In genomic region chr13:45321230-45321629, GRCh38 we compare ENCODE assay signal across 22 cellular contexts.
A peak's percentile ranks its signal among the peaks of the same experiment; 100 is the strongest.
DNase-seq lines count a peak whose midpoint lies in the region; ATAC-seq lines count a peak whose summit lies in the region.
"Had no signal": no experiment of that assay in that cellular context is flagged by ENCODE, and none has a peak within 500 bp of the region (broad histone marks: within the 10 kb centered on the region; RNA-seq: fewer than 3 reads in every experiment).

No MANE protein-coding gene starts in this region.

- H3K4me3 ChIP-seq in SK-N-MC, result no peak overlapping the region
- H3K4me3 ChIP-seq: esophagus squamous epithelium, MG63, mucosa of descending colon, tibial artery had no signal

- no peaks in the 10 kb centered on the region for H3K9me3 ChIP-seq in SK-N-MC (ENCODE audit: low read depth, low read length)
- H3K9me3 ChIP-seq: esophagus squamous epithelium, MG63, mucosa of descending colon, tibial artery had no signal

- no peaks in the 10 kb centered on the region for H3K36me3 ChIP-seq in SK-N-MC (ENCODE audit: insufficient read depth, low read length)
- H3K36me3 ChIP-seq: esophagus squamous epithelium, MG63, tibial artery had no signal

- H3K9ac ChIP-seq in SK-N-MC (ENCODE audit: insufficient read length), result no peak overlapping the region

- in situ Hi-C loops in KBM-7 (cut with MboI; ENCODE audit: low pct_unique_long_range_greater_than_20kb, low sequenced_read_pairs), result no loop called here

- ATAC-seq in HG03159 (IDR thresholded peaks at IDR 0.05; ENCODE audit: unreplicated experiment), result no peak
- no peak for ATAC-seq in GM21529 (IDR thresholded peaks at IDR 0.05; ENCODE audit: unreplicated experiment)
- ATAC-seq: mucosa of descending colon; stimulated activated naive CD8-positive, alpha-beta T cell treated with anti-CD3 and anti-CD28 coated beads, Interleukin-15, amount 100 ng/mL, for 72 hours had no signal

- peak; percentile 35 for DNase-seq in Ammon's horn (ENCODE audit: low spot score)
- DNase-seq in KBM-7, result peak; percentile 91
- DNase-seq in SK-N-MC (ENCODE audit: low read depth, low spot score), result no peak
- DNase-seq in fibroblast of peridontal ligament (ENCODE audit: extremely low read depth), result peak; percentile 27
- no peak for DNase-seq in hippocampal formation (lab: John Stamatoyannopoulos, UW)
- no peak for DNase-seq in stimulated activated CD4-positive, alpha-beta T cell treated with anti-CD3 and anti-CD28 coated beads, Interleukin-2, amount 100 ng/mL, for 48 hours
- DNase-seq: activated CD4-positive, alpha-beta T cell treated with anti-CD3 and anti-CD28 coated beads for 48 hours; activated naive CD4-positive, alpha-beta T cell treated with anti-CD3 and anti-CD28 coated beads, Interleukin-2, amount 10 ng/mL, durations not matched to agents 7 days and 5 days; CD4-positive, CD25-positive, alpha-beta regulatory T cell; EL; endodermal cell; esophagus squamous epithelium; islet precursor cell; MG63; mucosa of descending colon; NCI-H1694; NCI-H526 treated with DMSO at 0.1 percent for 48 hours; stimulated activated naive CD8-positive, alpha-beta T cell treated with anti-CD3 and anti-CD28 coated beads, Interleukin-15, amount 100 ng/mL, for 72 hours; T-helper 1 cell had no signal

- H3K27ac ChIP-seq in SK-N-MC, result peak overlapping the region; percentile 56
- H3K27ac ChIP-seq: esophagus squamous epithelium had no signal

Comparison
In these comparisons a context has a peak if more than half of its experiments do, and no peak if none do; other contexts are left out.
1. DNase-seq: peak in Ammon's horn (single experiment), KBM-7 (single experiment) and fibroblast of peridontal ligament (single experiment); none in SK-N-MC (single experiment), hippocampal formation (0 of 2) and stimulated activated CD4-positive, alpha-beta T cell treated with anti-CD3 and anti-CD28 coated beads, Interleukin-2, amount 100 ng/mL, for 48 hours (0 of 2).